ENCODE assay signal across 10 cellular contexts in genomic region chr15:74978503-74978902, GRCh38. TPM values are rescaled to one million over a fixed set of nuclear protein-coding genes. Genes with fewer than 3 reads are reported as not detected.
DNase-seq lines count a peak whose midpoint lies in the region; ATAC-seq, FAIRE-seq and TF ChIP-seq lines count a peak whose summit lies in the region.
"Had no signal": no experiment of that assay in that cellular context is flagged by ENCODE, and none has a peak within 500 bp of the region (broad histone marks: within the 10 kb centered on the region; RNA-seq: fewer than 3 reads in every experiment).

No MANE protein-coding gene starts in this region.

- H3K9me2 ChIP-seq in PC-9 (ENCODE audit: insufficient read depth) = no peaks in the 10 kb centered on the region

- DNase-seq in H7 = peak; percentile 21
- peak; percentile 77 for DNase-seq in astrocyte of the hippocampus (ENCODE audit: low read depth, low spot score)
- DNase-seq in stimulated activated CD4-positive, alpha-beta T cell treated with anti-CD3 and anti-CD28 coated beads, TNF-alpha, amount 100 ng/mL, for 24 hours (ENCODE audit: low read depth in 3 of 3) = peak; percentile 13 to 53 (median 30)
- DNase-seq in right atrium auricular region (ENCODE audit: low spot score) = no peak
- no peak for DNase-seq in frontal cortex (ENCODE audit: low spot score in 2 of 2)
- no peak for DNase-seq in PC-9
- DNase-seq: right cardiac atrium had no signal

- no peaks in the 10 kb centered on the region for H4K20me1 ChIP-seq in PC-9 (ENCODE audit: insufficient read depth)

- intact Hi-C loops in PC-9 (cut with micrococcal nuclease; ENCODE audit: unreplicated experiment) = no loop called here

- H3F3A ChIP-seq in PC-9 (ENCODE audit: insufficient read depth, low read depth) = peaks cover 16% of the 10 kb centered on the region

- no peak overlapping the region for H3K4me2 ChIP-seq in PC-9

- H3K27ac ChIP-seq in right atrium auricular region (no peak overlapping the region), PC-9 (no peak overlapping the region)

- H3K27me3 ChIP-seq in H7 (ENCODE audit: control insufficient read depth, insufficient read depth, low read length) = no peaks in the 10 kb centered on the region
- no peaks in the 10 kb centered on the region for H3K27me3 ChIP-seq in right atrium auricular region
- no peaks in the 10 kb centered on the region for H3K27me3 ChIP-seq in PC-9 (ENCODE audit: insufficient read depth, low read depth)

- ATAC-seq in SK-N-SH treated with all-trans-retinoic acid at 6 μM for 48 hours (peak; percentile 36; the same call in 1 of the 3 replicates), HG02970 (IDR thresholded peaks at IDR 0.05; ENCODE audit: low FRiP score, unreplicated experiment) (no peak)
- ATAC-seq: right cardiac atrium had no signal

- H3K4me3 ChIP-seq in H7 (ENCODE audit: insufficient read depth, low read depth, low read length) (no peak overlapping the region), right atrium auricular region (no peak overlapping the region), PC-9 (no peak overlapping the region)

- CTCF ChIA-PET in PC-9 (lab: Charles Lee) = interaction anchor here (1.3 kb wide), 1 partner anchor 208 kb away, joined by 3 read pairs; no protein-coding TSS in a partner anchor

- no peak for FAIRE-seq in frontal cortex (lab: Jason Lieb, UNC)
- FAIRE-seq: islet of Langerhans had no signal

- no peak for TF ChIP-seq CTCF in right atrium auricular region (IDR thresholded peaks at IDR 0.05)
- no peak for TF ChIP-seq CTCF in PC-9 (conservative IDR thresholded peaks at IDR 0.05)

- no TSS peak for BruUV-seq in PC-9 (replicated peaks; lab: Mats Ljungman, UMichigan)

- H3K36me3 ChIP-seq in H7 (replicated peaks; ENCODE audit: control insufficient read depth, insufficient read depth, low read length) (no peaks in the 10 kb centered on the region), right atrium auricular region (no peaks in the 10 kb centered on the region), PC-9 (ENCODE audit: low read depth) (no peaks in the 10 kb centered on the region)

- POLR2A ChIA-PET in PC-9 (lab: Charles Lee; ENCODE audit: unreplicated experiment) = interaction anchor here (0.6 kb wide), 1 partner anchor 21 kb away, joined by 10 read pairs; no protein-coding TSS in a partner anchor

- H2AFZ ChIP-seq in PC-9 = no peak overlapping the region

- no peaks in the 10 kb centered on the region for H3K9me3 ChIP-seq in right atrium auricular region
- no peaks in the 10 kb centered on the region for H3K9me3 ChIP-seq in PC-9 (ENCODE audit: insufficient read depth, low read depth)

- H3K79me2 ChIP-seq in PC-9 (ENCODE audit: low read depth) = no peaks in the 10 kb centered on the region

- H3K4me1 ChIP-seq in right atrium auricular region (no peaks in the 10 kb centered on the region), PC-9 (replicated peaks; ENCODE audit: insufficient read depth) (peaks cover 16% of the 10 kb centered on the region)

TF ChIP-seq in SK-N-SH treated with all-trans-retinoic acid at 6 μM for 48 hours, 23 proteins besides CTCF, POLR2A, EP300 and RAD21 (continues in another document):
- TF ChIP-seq CSRNP3 (CRISPR knock-in tag; IDR thresholded peaks at IDR 0.05) (no peak), ESRRG (CRISPR knock-in tag; IDR thresholded peaks at IDR 0.05) (no peak), ZNF565 (CRISPR knock-in tag; conservative IDR thresholded peaks at IDR 0.05; ENCODE audit: low read depth) (no peak), TCF4 (CRISPR knock-in tag; IDR thresholded peaks at IDR 0.05; ENCODE audit: borderline replicate concordance) (no peak), CSDC2 (CRISPR knock-in tag; IDR thresholded peaks at IDR 0.05) (no peak), TOX (CRISPR knock-in tag; IDR thresholded peaks at IDR 0.05; ENCODE audit: borderline replicate concordance) (no peak), GLIS3 (CRISPR knock-in tag; IDR thresholded peaks at IDR 0.05) (no peak), ARNTL (CRISPR knock-in tag; IDR thresholded peaks at IDR 0.05; ENCODE audit: borderline replicate concordance, low read depth) (no peak), PPARA (CRISPR knock-in tag; IDR thresholded peaks at IDR 0.05; ENCODE audit: borderline replicate concordance) (no peak), TSHZ2 (CRISPR knock-in tag; IDR thresholded peaks at IDR 0.05) (no peak), ZFP3 (CRISPR knock-in tag; IDR thresholded peaks at IDR 0.05) (no peak), POU6F1 (CRISPR knock-in tag; IDR thresholded peaks at IDR 0.05; ENCODE audit: borderline replicate concordance, low read depth) (no peak), ZNF70 (CRISPR knock-in tag; IDR thresholded peaks at IDR 0.05) (no peak), RARB (CRISPR knock-in tag; IDR thresholded peaks at IDR 0.05) (no peak), ZC3H10 (CRISPR knock-in tag; IDR thresholded peaks at IDR 0.05) (no peak), ZFP30 (CRISPR knock-in tag; IDR thresholded peaks at IDR 0.05) (no peak)
- TF ChIP-seq, protein P1, sequence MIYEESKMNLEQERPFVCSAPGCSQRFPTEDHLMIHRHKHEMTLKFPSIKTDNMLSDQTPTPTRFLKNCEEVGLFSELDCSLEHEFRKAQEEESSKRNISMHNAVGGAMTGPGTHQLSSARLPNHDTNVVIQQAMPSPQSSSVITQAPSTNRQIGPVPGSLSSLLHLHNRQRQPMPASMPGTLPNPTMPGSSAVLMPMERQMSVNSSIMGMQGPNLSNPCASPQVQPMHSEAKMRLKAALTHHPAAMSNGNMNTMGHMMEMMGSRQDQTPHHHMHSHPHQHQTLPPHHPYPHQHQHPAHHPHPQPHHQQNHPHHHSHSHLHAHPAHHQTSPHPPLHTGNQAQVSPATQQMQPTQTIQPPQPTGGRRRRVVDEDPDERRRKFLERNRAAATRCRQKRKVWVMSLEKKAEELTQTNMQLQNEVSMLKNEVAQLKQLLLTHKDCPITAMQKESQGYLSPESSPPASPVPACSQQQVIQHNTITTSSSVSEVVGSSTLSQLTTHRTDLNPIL (CRISPR knock-in tag; IDR thresholded peaks at IDR 0.05; ENCODE audit: low read depth) = no peak

RNA-seq across cellular contexts. Expression of gene SCAMP5, which starts 16.9 kb away (rescaled TPM):
- 17.7 and 23.0 TPM in 2 replicates for total RNA-seq in H7 (2014; rRNA removed; shearing (Covaris generic))
- total RNA-seq in right atrium auricular region (1 to 10 TPM; 4.0 to 7.5 TPM), frontal cortex (42.8 TPM), PC-9 (2021) (17.9 and 19.7 TPM in 2 replicates)

RNA-seq across cellular contexts. Expression of gene RPP25, which starts 21.9 kb away (rescaled TPM):
- total RNA-seq in H7 (2014; rRNA removed; shearing (Covaris generic)) = 40.0 and 40.3 TPM in 2 replicates
- total RNA-seq in right atrium auricular region (1 to 10 TPM; 4.3 to 9.4 TPM), frontal cortex (7.3 TPM), PC-9 (2021) (14.9 and 19.6 TPM in 2 replicates)

RNA-seq across cellular contexts. Expression of gene COX5A, which starts 40.6 kb away (rescaled TPM):
- total RNA-seq in H7 (2014; rRNA removed; shearing (Covaris generic)) = 154 and 185 TPM in 2 replicates
- 100 to 1,000 TPM; 399 to 869 TPM for total RNA-seq in right atrium auricular region
- total RNA-seq in frontal cortex = 46.9 TPM
- total RNA-seq in PC-9 (2021) = 177 and 247 TPM in 2 replicates

RNA-seq across cellular contexts. Expression of gene PPCDC, which starts 44.9 kb away (rescaled TPM):
- 34.4 and 35.2 TPM in 2 replicates for total RNA-seq in H7 (2014; rRNA removed; shearing (Covaris generic))
- total RNA-seq in right atrium auricular region = 10 to 100 TPM; 10.6 to 11.5 TPM
- 3.7 TPM for total RNA-seq in frontal cortex
- total RNA-seq in PC-9 (2021) = 23.7 and 24.4 TPM in 2 replicates

Comparison
In these comparisons a context has a peak if more than half of its experiments do, and no peak if none do; other contexts are left out.
1. DNase-seq: peak in H7 (single experiment), astrocyte of the hippocampus (single experiment) and stimulated activated CD4-positive, alpha-beta T cell treated with anti-CD3 and anti-CD28 coated beads, TNF-alpha, amount 100 ng/mL, for 24 hours (3 of 3); none in right atrium auricular region (single experiment), frontal cortex (0 of 2) and PC-9 (0 of 2).